In genomic region chr7:125347264-125347663, GRCh38 we compare ENCODE assay signal across 33 cellular contexts.
"Had no signal": no experiment of that assay in that cellular context is flagged by ENCODE, and none has a peak within 500 bp of the region (broad histone marks: within the 10 kb centered on the region; RNA-seq: fewer than 3 reads in every experiment).

No MANE protein-coding gene starts in this region.

- H3K36me3 Mint-ChIP-seq: activated naive CD8-positive, alpha-beta T cell had no signal

- H3K9me3 ChIP-seq: body of pancreas, breast epithelium, esophagus muscularis mucosa, gastrocnemius medialis had no signal

- H3K27me3 ChIP-seq: body of pancreas, breast epithelium, cardiac muscle cell, esophagus muscularis mucosa, foreskin keratinocyte, gastrocnemius medialis, heart right ventricle had no signal

- DNase-seq: activated B cell treated with CpG ODN at 0.5 μM for 24 hours; activated CD4-positive, alpha-beta T cell treated with anti-CD3 and anti-CD28 coated beads for 48 hours; activated CD4-positive, alpha-beta T cell treated with anti-CD3 and anti-CD28 coated beads, Interleukin-2, amount 50 U/mL, for 1 hour; activated CD4-positive, alpha-beta T cell treated with anti-CD3 and anti-CD28 coated beads, Interleukin-2, amount 50 U/mL, for 48 hours; activated CD8-positive, alpha-beta memory T cell treated with anti-CD3 and anti-CD28 coated beads for 24 hours; activated CD8-positive, alpha-beta T cell treated with anti-CD3 and anti-CD28 coated beads for 36 hours; activated effector memory CD4-positive, alpha-beta T cell treated with Interleukin-2 at 50 U/mL for 16 hours; activated gamma-delta T cell treated with Interleukin-2 at 50 U/mL for 16 hours; activated naive CD4-positive, alpha-beta T cell treated with anti-CD3 and anti-CD28 coated beads, Interleukin-2, amount 50 U/mL, for 16 hours; activated naive CD4-positive, alpha-beta T cell treated with Interleukin-2 at 50 U/mL for 16 hours; activated T-cell treated with anti-CD3 and anti-CD28 coated beads, Interleukin-2, amount 50 U/mL, for 4 hours; amygdala; aorta; body of pancreas; effector CD4-positive, alpha-beta T cell; effector memory CD8-positive, alpha-beta T cell; erythroblast; foreskin keratinocyte; gastrocnemius medialis; T-helper 1 cell; T-helper 17 cell; T1000; WERI-Rb-1 had no signal

- H3K4me1 ChIP-seq: body of pancreas, breast epithelium, esophagus muscularis mucosa, foreskin keratinocyte, heart right ventricle had no signal

- H3K27ac Mint-ChIP-seq: activated B cell treated with CpG ODN at 0.5 μM for 24 hours; activated CD8-positive, alpha-beta T cell treated with anti-CD3 and anti-CD28 coated beads for 36 hours; activated naive CD8-positive, alpha-beta T cell; activated T-helper 17 cell treated with anti-CD3 and anti-CD28 coated beads, Interleukin-2, amount 50 U/mL, for 72 hours; dendritic cell treated with granulocyte-macrophage colony-stimulating factor and Interleukin-4, amounts not matched to agents 40 ng/mL and 50 ng/mL, for 4 days; effector memory CD8-positive, alpha-beta T cell; T-helper 17 cell; T-helper 2 cell treated with Interferon-gamma antibody and Interleukin-4, amounts not matched to agents 5 μg/mL and 100 μg/mL, for 36 hours had no signal

- H3K27ac ChIP-seq: body of pancreas, breast epithelium, cardiac muscle cell, coronary artery, esophagus muscularis mucosa, foreskin keratinocyte, gastrocnemius medialis, WERI-Rb-1 had no signal

- H3K4me1 Mint-ChIP-seq: activated B cell treated with CpG ODN at 0.5 μM for 24 hours; activated T-helper 17 cell treated with anti-CD3 and anti-CD28 coated beads, Interleukin-2, amount 50 U/mL, for 72 hours; central memory CD8-positive, alpha-beta T cell; T-helper 17 cell had no signal

- H3K36me3 ChIP-seq: breast epithelium, cardiac muscle cell, esophagus muscularis mucosa, gastrocnemius medialis, heart right ventricle, WERI-Rb-1 had no signal

- H3K4me3 Mint-ChIP-seq: activated B cell treated with CpG ODN at 0.5 μM for 24 hours; activated CD8-positive, alpha-beta T cell treated with anti-CD3 and anti-CD28 coated beads for 36 hours; activated naive CD8-positive, alpha-beta T cell; activated T-cell treated with anti-CD3 and anti-CD28 coated beads, Interleukin-2, amount 50 U/mL, for 4 hours; activated T-helper 17 cell treated with anti-CD3 and anti-CD28 coated beads, Interleukin-2, amount 50 U/mL, for 72 hours; central memory CD8-positive, alpha-beta T cell; dendritic cell treated with granulocyte-macrophage colony-stimulating factor and Interleukin-4, amounts not matched to agents 40 ng/mL and 50 ng/mL, for 4 days; effector memory CD8-positive, alpha-beta T cell; T-helper 17 cell; T-helper 2 cell treated with Interferon-gamma antibody and Interleukin-4, amounts not matched to agents 5 μg/mL and 100 μg/mL, for 36 hours had no signal

- H3K4me3 ChIP-seq: body of pancreas, breast epithelium, cardiac muscle cell, coronary artery, esophagus muscularis mucosa, gastrocnemius medialis, heart right ventricle had no signal

- H3K27me3 Mint-ChIP-seq: activated B cell treated with CpG ODN at 0.5 μM for 24 hours; activated CD8-positive, alpha-beta T cell treated with anti-CD3 and anti-CD28 coated beads for 36 hours; activated naive CD8-positive, alpha-beta T cell; activated T-helper 17 cell treated with anti-CD3 and anti-CD28 coated beads, Interleukin-2, amount 50 U/mL, for 72 hours; central memory CD8-positive, alpha-beta T cell; dendritic cell treated with granulocyte-macrophage colony-stimulating factor and Interleukin-4, amounts not matched to agents 40 ng/mL and 50 ng/mL, for 4 days; effector memory CD8-positive, alpha-beta T cell; T-helper 17 cell had no signal

- H3K9me3 Mint-ChIP-seq: activated B cell treated with CpG ODN at 0.5 μM for 24 hours; activated T-cell treated with anti-CD3 and anti-CD28 coated beads, Interleukin-2, amount 50 U/mL, for 4 hours; activated T-helper 17 cell treated with anti-CD3 and anti-CD28 coated beads, Interleukin-2, amount 50 U/mL, for 72 hours; dendritic cell treated with granulocyte-macrophage colony-stimulating factor and Interleukin-4, amounts not matched to agents 40 ng/mL and 50 ng/mL, for 4 days; effector memory CD8-positive, alpha-beta T cell; T-helper 2 cell treated with Interferon-gamma antibody and Interleukin-4, amounts not matched to agents 5 μg/mL and 100 μg/mL, for 36 hours had no signal
